ENCODE assay signal across 8 cellular contexts in the genomic region with DNA sequence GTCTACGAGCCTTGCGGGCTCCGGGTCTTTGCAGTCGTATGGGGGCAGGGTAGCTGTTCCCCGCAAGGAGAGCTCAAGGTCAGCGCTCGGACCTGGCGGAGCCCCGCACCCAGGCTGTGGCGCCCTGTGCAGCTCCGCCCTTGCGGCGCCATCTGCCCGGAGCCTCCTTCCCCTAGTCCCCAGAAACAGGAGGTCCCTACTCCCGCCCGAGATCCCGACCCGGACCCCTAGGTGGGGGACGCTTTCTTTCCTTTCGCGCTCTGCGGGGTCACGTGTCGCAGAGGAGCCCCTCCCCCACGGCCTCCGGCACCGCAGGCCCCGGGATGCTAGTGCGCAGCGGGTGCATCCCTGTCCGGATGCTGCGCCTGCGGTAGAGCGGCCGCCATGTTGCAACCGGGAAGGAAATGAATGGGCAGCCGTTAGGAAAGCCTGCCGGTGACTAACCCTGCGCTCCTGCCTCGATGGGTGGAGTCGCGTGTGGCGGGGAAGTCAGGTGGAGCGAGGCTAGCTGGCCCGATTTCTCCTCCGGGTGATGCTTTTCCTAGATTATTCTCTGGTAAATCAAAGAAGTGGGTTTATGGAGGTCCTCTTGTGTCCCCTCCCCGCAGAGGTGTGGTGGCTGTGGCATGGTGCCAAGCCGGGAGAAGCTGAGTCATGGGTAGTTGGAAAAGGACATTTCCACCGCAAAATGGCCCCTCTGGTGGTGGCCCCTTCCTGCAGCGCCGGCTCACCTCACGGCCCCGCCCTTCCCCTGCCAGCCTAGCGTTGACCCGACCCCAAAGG. TPM values are rescaled to one million over a fixed set of nuclear protein-coding genes. Genes with fewer than 3 reads are reported as not detected.
DNase-seq lines count a peak whose midpoint lies in the region; FAIRE-seq and TF ChIP-seq lines count a peak whose summit lies in the region.

No MANE protein-coding gene starts in this region.

- WGBS in adrenal gland, 4 donors = 0 to 1% (median 1%) methylated on average over 19 to 55 of the region's 55 CpGs
- WGBS in prostate gland = under 1% methylated on average over 49 of the region's 55 CpGs

- peaks cover 83% of the 10 kb centered on the region for H3F3A ChIP-seq in SU-DHL-6 (ENCODE audit: insufficient read depth)

- H3K36me3 ChIP-seq in Karpas-422 (ENCODE audit: insufficient read depth, low read length) (peaks cover 27% of the 10 kb centered on the region), SU-DHL-6 (ENCODE audit: low read length) (peaks cover 36% of the 10 kb centered on the region), adrenal gland (replicated peaks in 1 of 2) (peaks cover 0 to 52% of the 10 kb centered on the region in 2 donors), left ventricle myocardium inferior (peaks cover 55% of the 10 kb centered on the region), prostate gland (peaks cover 4 to 12% of the 10 kb centered on the region in 2 donors)

- peak; percentile 11 to 74 for TF ChIP-seq POLR2A in adrenal gland (IDR thresholded peaks at IDR 0.05)
- TF ChIP-seq POLR2A in prostate gland (IDR thresholded peaks at IDR 0.05) = peak; percentile 48

- H3K4me2 ChIP-seq in Karpas-422 (ENCODE audit: low read depth, low read length, poor library complexity, severe bottlenecking) (peak overlapping the region; percentile 85), SU-DHL-6 (ENCODE audit: low read depth, low read length, poor library complexity, severe bottlenecking) (peak overlapping the region; percentile 78)

- H3K27ac ChIP-seq in Karpas-422 (ENCODE audit: low read length) = peak overlapping the region; percentile 96
- H3K27ac ChIP-seq in SU-DHL-6 (ENCODE audit: low read depth, low read length) = peak overlapping the region; percentile 93
- H3K27ac ChIP-seq in adrenal gland = peak overlapping the region; percentile 86 to 99 (median 95)
- H3K27ac ChIP-seq in left ventricle myocardium inferior (replicated peaks) = peak overlapping the region; percentile 97
- peak overlapping the region; percentile 90 to 93 for H3K27ac ChIP-seq in prostate gland

- H3K4me3 ChIP-seq in Karpas-422 (ENCODE audit: low read length) (peak overlapping the region; percentile 96), SU-DHL-6 (ENCODE audit: insufficient read depth, low read length, poor library complexity, severe bottlenecking) (peak overlapping the region; percentile 73), adrenal gland (peak overlapping the region; percentile 52 to 90 (median 78)), left ventricle myocardium inferior (peak overlapping the region; percentile 99), prostate gland (peak overlapping the region; percentile 67 to 90)

- H3K27me3 ChIP-seq in Karpas-422 (ENCODE audit: low read length) (no peaks in the 10 kb centered on the region), SU-DHL-6 (ENCODE audit: low read length) (no peaks in the 10 kb centered on the region), adrenal gland (no peaks in the 10 kb centered on the region), left ventricle myocardium inferior (ENCODE audit: low read depth) (no peaks in the 10 kb centered on the region), prostate gland (replicated peaks; ENCODE audit: insufficient read depth) (no peaks in the 10 kb centered on the region)

- intact Hi-C loops in adrenal gland (cut with DNase I) = loop anchor here (10.0 kb wide), 2 partner anchors 110 to 200 kb away; no protein-coding TSS in a partner anchor
- intact Hi-C loops in left ventricle myocardium inferior (cut with micrococcal nuclease) = no loop called here
- intact Hi-C loops in prostate gland (cut with DNase I) = loop anchor here (1.0 to 5.0 kb wide), 3 partner anchors 42 to 208 kb away; partner anchors contain the start of gene MRPL51

- H4K20me1 ChIP-seq in Karpas-422 (ENCODE audit: insufficient read depth, low read depth, low read length) = peaks cover 23% of the 10 kb centered on the region
- H4K20me1 ChIP-seq in SU-DHL-6 (ENCODE audit: low read depth, low read length) = peaks cover 9% of the 10 kb centered on the region

- H3K9me3 ChIP-seq in Karpas-422 (ENCODE audit: low read length) (no peaks in the 10 kb centered on the region), SU-DHL-6 (ENCODE audit: insufficient read depth, low read length) (no peaks in the 10 kb centered on the region), adrenal gland (replicated peaks in 1 of 3) (no peaks in the 10 kb centered on the region), left ventricle myocardium inferior (replicated peaks) (no peaks in the 10 kb centered on the region), prostate gland (no peaks in the 10 kb centered on the region)

- no peak overlapping the region for H2AFZ ChIP-seq in Karpas-422 (ENCODE audit: low read length)
- H2AFZ ChIP-seq in SU-DHL-6 (ENCODE audit: low read depth, low read length, severe bottlenecking) = no peak overlapping the region

- peak overlapping the region; percentile 96 for H3K9ac ChIP-seq in Karpas-422 (ENCODE audit: low read length)
- peak overlapping the region; percentile 98 for H3K9ac ChIP-seq in SU-DHL-6 (ENCODE audit: low read length)

- peaks cover 71% of the 10 kb centered on the region for H3K4me1 ChIP-seq in Karpas-422 (ENCODE audit: low read length)
- H3K4me1 ChIP-seq in adrenal gland (replicated peaks in 1 of 2) = peaks cover 39 to 52% of the 10 kb centered on the region in 2 donors
- H3K4me1 ChIP-seq in left ventricle myocardium inferior = peaks cover 82% of the 10 kb centered on the region
- peaks cover 12% of the 10 kb centered on the region for H3K4me1 ChIP-seq in prostate gland (replicated peaks)

- H3K79me2 ChIP-seq in Karpas-422 (ENCODE audit: low read length) (peaks cover 24% of the 10 kb centered on the region), SU-DHL-6 (ENCODE audit: insufficient read depth, low read length) (peaks cover 31% of the 10 kb centered on the region)

- peak; percentile 5 for FAIRE-seq in urothelium cell line (lab: Jason Lieb, UNC)

- no peak for TF ChIP-seq CTCF in SU-DHL-6 (IDR thresholded peaks at IDR 0.05; ENCODE audit: insufficient read depth, low read length, poor library complexity, severe bottlenecking)
- TF ChIP-seq CTCF in adrenal gland (IDR thresholded peaks at IDR 0.05) = peak in 1 of 6 experiments; percentile 17
- no peak for TF ChIP-seq CTCF in left ventricle myocardium inferior (IDR thresholded peaks at IDR 0.05; ENCODE audit: borderline replicate concordance)
- TF ChIP-seq CTCF in prostate gland (IDR thresholded peaks at IDR 0.05) = peak in 2 of 4 experiments; percentile 3 to 5

- DNase-seq in Ammon's horn (ENCODE audit: low spot score) = peak; percentile 53
- peak; percentile 54 for DNase-seq in GM19238 (ENCODE audit: insufficient read length, low spot score)
- peak; percentile 86 for DNase-seq in Karpas-422
- DNase-seq in adrenal gland = peak; percentile 79 to 92 (median 89)
- peak; percentile 74 for DNase-seq in left ventricle myocardium inferior
- DNase-seq in prostate gland (ENCODE audit: low spot score) = peak; percentile 60
- DNase-seq in urothelium cell line (ENCODE audit: low spot score) = peak; percentile 70

- no peaks in the 10 kb centered on the region for H3K9me2 ChIP-seq in Karpas-422 (replicated peaks; ENCODE audit: insufficient read depth, low read length)
- H3K9me2 ChIP-seq in SU-DHL-6 (replicated peaks; ENCODE audit: insufficient read depth, low read length) = no peaks in the 10 kb centered on the region

RNA-seq across cellular contexts. Expression of gene GAPDH, which starts 0.8 kb away (rescaled TPM):
- 13,828 and 17,952 TPM in 2 replicates for total RNA-seq in Karpas-422 (2014; rRNA removed; shearing (Covaris generic); ENCODE audit: low replicate concordance)
- total RNA-seq in adrenal gland = 1,000 to 10,000 TPM; 1,734 to 3,209 (median 2,207) TPM
- 1,000 to 10,000 TPM; 1,816 to 4,338 (median 3,953) TPM for polyA plus RNA-seq in adrenal gland
- total RNA-seq in left ventricle myocardium inferior = 4,161 TPM
- total RNA-seq in prostate gland = 1,000 to 10,000 TPM; 1,469 to 2,105 TPM

RNA-seq across cellular contexts. Expression of gene IFFO1, which starts 20.7 kb away (rescaled TPM):
- 8.2 and 14.5 TPM in 2 replicates for total RNA-seq in Karpas-422 (2014; rRNA removed; shearing (Covaris generic); ENCODE audit: low replicate concordance)
- total RNA-seq in adrenal gland (10 to 100 TPM; 13.5 to 36.3 (median 28.5) TPM), left ventricle myocardium inferior (14.4 TPM), prostate gland (10 to 100 TPM in 1 of 2 donors, 1 to 10 TPM in 1; 4.8 to 22.9 TPM)
- 10 to 100 TPM in 2 of 3 donors, 1 to 10 TPM in 1; 8.7 to 91.0 (median 79.2) TPM for polyA plus RNA-seq in adrenal gland

RNA-seq across cellular contexts. Expression of gene NOP2, which starts 33.0 kb away (rescaled TPM):
- 66.2 and 85.7 TPM in 2 replicates for total RNA-seq in Karpas-422 (2014; rRNA removed; shearing (Covaris generic); ENCODE audit: low replicate concordance)
- total RNA-seq in adrenal gland = 10 to 100 TPM in 7 of 8 donors, 1 to 10 TPM in 1; 7.7 to 34.7 (median 25.1) TPM
- 10 to 100 TPM; 43.2 to 95.5 (median 63.8) TPM for polyA plus RNA-seq in adrenal gland
- 15.3 TPM for total RNA-seq in left ventricle myocardium inferior
- total RNA-seq in prostate gland = 10 to 100 TPM; 14.5 to 42.9 TPM

RNA-seq across cellular contexts. Expression of gene NCAPD2, which starts 41.2 kb away (rescaled TPM):
- 103 and 124 TPM in 2 replicates for total RNA-seq in Karpas-422 (2014; rRNA removed; shearing (Covaris generic); ENCODE audit: low replicate concordance)
- total RNA-seq in adrenal gland = 10 to 100 TPM; 11.5 to 33.9 (median 23.7) TPM
- 10 to 100 TPM in 1 of 3 donors, 1 to 10 TPM in 2; 6.6 to 10.1 (median 10.0) TPM for polyA plus RNA-seq in adrenal gland
- total RNA-seq in left ventricle myocardium inferior = 9.2 TPM
- 10 to 100 TPM; 86.7 to 99.0 TPM for total RNA-seq in prostate gland

RNA-seq across cellular contexts. Expression of gene MRPL51, which starts 42.0 kb away (rescaled TPM):
- 171 and 201 TPM in 2 replicates for total RNA-seq in Karpas-422 (2014; rRNA removed; shearing (Covaris generic); ENCODE audit: low replicate concordance)
- 100 to 1,000 TPM in 5 of 8 donors, 10 to 100 TPM in 3; 64.7 to 221 (median 145) TPM for total RNA-seq in adrenal gland
- 100 to 1,000 TPM in 1 of 3 donors, 10 to 100 TPM in 2; 67.2 to 161 (median 83.3) TPM for polyA plus RNA-seq in adrenal gland
- total RNA-seq in left ventricle myocardium inferior = 235 TPM
- total RNA-seq in prostate gland = 10 to 100 TPM; 70.3 to 80.2 TPM

Comparison
In these comparisons a context has a peak if more than half of its experiments do, and no peak if none do; other contexts are left out.
1. Peak in every context shown above with its lines: DNase-seq, H3K4me3 ChIP-seq and H3K27ac ChIP-seq.